In genomic region chr6:25056130-25056529, GRCh38 we compare ENCODE assay signal across 8 cellular contexts.
DNase-seq lines count a peak whose midpoint lies in the region; ATAC-seq and TF ChIP-seq lines count a peak whose summit lies in the region.

No MANE protein-coding gene starts in this region.

- TF ChIP-seq CTCF in CD14-positive monocyte (IDR thresholded peaks at IDR 0.05) = no peak
- no peak for TF ChIP-seq CTCF in Calu3 (IDR thresholded peaks at IDR 0.05; ENCODE audit: unreplicated experiment)

- H3K4me3 Mint-ChIP-seq in CD14-positive monocyte (peak overlapping the region; percentile 50 to 70), Calu3 (ENCODE audit: low read depth, unreplicated experiment) (no peak overlapping the region)

- DNase-seq in CD14-positive monocyte (ENCODE audit: low spot score) (no peak), NCI-H774 (lab: John Stamatoyannopoulos, UW) (no peak), DMS 273 treated with DMSO at 0.1 percent for 48 hours (lab: John Stamatoyannopoulos, UW) (no peak), Calu3 (no peak)
- DNase-seq in activated CD4-positive, alpha-beta T cell treated with anti-CD3 and anti-CD28 coated beads, Interleukin-2, amount 50 U/mL, for 1 hour = peak; percentile 37
- DNase-seq in stimulated activated CD4-positive, alpha-beta T cell treated with anti-CD3 and anti-CD28 coated beads, Interleukin-1b, Interleukin-23, amount 100 ng/mL, for 48 hours = peak; percentile 47

- H3K27ac Mint-ChIP-seq in CD14-positive monocyte (peak overlapping the region; percentile 44 to 89 (median 79)), Calu3 (ENCODE audit: unreplicated experiment) (no peak overlapping the region)

- H3K9me3 Mint-ChIP-seq in CD14-positive monocyte (peaks cover 0 to 4% (median 0%) of the 10 kb centered on the region in 7 donors), Calu3 (ENCODE audit: low read depth, unreplicated experiment) (peaks cover 3% of the 10 kb centered on the region)

- peaks cover 0 to 3% (median 2%) of the 10 kb centered on the region in 3 donors for H3K27me3 Mint-ChIP-seq in CD14-positive monocyte (ENCODE audit: low read depth in 3 of 3)
- no peaks in the 10 kb centered on the region for H3K27me3 Mint-ChIP-seq in Calu3 (ENCODE audit: unreplicated experiment)

- H3K4me1 Mint-ChIP-seq in CD14-positive monocyte (peaks cover 60% of the 10 kb centered on the region), Calu3 (ENCODE audit: low read depth, unreplicated experiment) (peaks cover 12% of the 10 kb centered on the region)

- H3K36me3 Mint-ChIP-seq in CD14-positive monocyte (peaks cover 0 to 2% of the 10 kb centered on the region in 2 donors), Calu3 (ENCODE audit: insufficient read depth, unreplicated experiment) (no peaks in the 10 kb centered on the region)

- CTCF ChIA-PET in Calu3 (lab: Charles Lee) = interaction anchor here (0.6 kb wide), 1 partner anchor 485 kb away, joined by 4 read pairs; no protein-coding TSS in a partner anchor

- no TSS peak for BruUV-seq in Calu3 (replicated peaks; lab: Mats Ljungman, UMichigan)

- ATAC-seq in GM19468 (IDR thresholded peaks at IDR 0.05; ENCODE audit: extremely low read depth, unreplicated experiment) (peak; percentile 56), HG03558 (IDR thresholded peaks at IDR 0.05; ENCODE audit: extremely low read depth, unreplicated experiment) (peak; percentile 36)

- intact Hi-C loops in CD14-positive monocyte (cut with micrococcal nuclease) (no loop called here), Calu3 (cut with micrococcal nuclease; ENCODE audit: unreplicated experiment) (no loop called here)

Comparison
In these comparisons a context has a peak if more than half of its experiments do, and no peak if none do; other contexts are left out.
1. DNase-seq: peak in activated CD4-positive, alpha-beta T cell treated with anti-CD3 and anti-CD28 coated beads, Interleukin-2, amount 50 U/mL, for 1 hour (single experiment) and stimulated activated CD4-positive, alpha-beta T cell treated with anti-CD3 and anti-CD28 coated beads, Interleukin-1b, Interleukin-23, amount 100 ng/mL, for 48 hours (single experiment); none in CD14-positive monocyte (single experiment), NCI-H774 (single experiment), DMS 273 treated with DMSO at 0.1 percent for 48 hours (single experiment) and Calu3 (single experiment).